15 cellular contexts compared by ENCODE assay signal in genomic region chr19:1122021-1122971, GRCh38. TPM values are rescaled to one million over a fixed set of nuclear protein-coding genes. Genes with fewer than 3 reads are reported as not detected.
A peak's percentile ranks its signal among the peaks of the same experiment; 100 is the strongest.
DNase-seq lines count a peak whose midpoint lies in the region; ATAC-seq and TF ChIP-seq lines count a peak whose summit lies in the region.
"Had no signal": no experiment of that assay in that cellular context is flagged by ENCODE, and none has a peak within 500 bp of the region (broad histone marks: within the 10 kb centered on the region; RNA-seq: fewer than 3 reads in every experiment).

No MANE protein-coding gene starts in this region.

- no peaks in the 10 kb centered on the region for H3K27me3 ChIP-seq in CD4-positive, alpha-beta T cell (ENCODE audit: control insufficient read depth, insufficient read depth, low read length)
- H3K27me3 ChIP-seq in lower lobe of right lung (ENCODE audit: low read depth) = no peaks in the 10 kb centered on the region
- H3K27me3 ChIP-seq: BLaER1, SJSA1 had no signal

- CTCF ChIA-PET in CD4-positive, alpha-beta T cell (lab: Charles Lee) = interaction anchor here (1.7 kb wide), 1 partner anchor 9 kb away, joined by 5 read pairs; no protein-coding TSS in a partner anchor
- CTCF ChIA-PET in activated B cell treated with CpG ODN at 0.5 μM for 24 hours (lab: Charles Lee) = interaction anchor here (2.0 kb wide), 1 partner anchor 9 kb away, joined by 8 read pairs; no protein-coding TSS in a partner anchor

- H3K4me1 Mint-ChIP-seq in activated CD4-positive, alpha-beta T cell treated with anti-CD3 and anti-CD28 coated beads, Interleukin-2, amount 10 ng/mL, durations not matched to agents 24 days and 14 days = peaks cover 3% of the 10 kb centered on the region
- H3K4me1 Mint-ChIP-seq in CD4-positive, alpha-beta T cell (ENCODE audit: low read depth) = no peaks in the 10 kb centered on the region
- peaks cover 4% of the 10 kb centered on the region for H3K4me1 Mint-ChIP-seq in activated B cell treated with CpG ODN at 0.5 μM for 24 hours

- peaks cover 100% of the 10 kb centered on the region for H3K36me3 ChIP-seq in lower lobe of right lung

- H3K27ac ChIP-seq in CD4-positive, alpha-beta T cell (ENCODE audit: low read depth, low read length) = no peak overlapping the region
- H3K27ac ChIP-seq in lower lobe of right lung = no peak overlapping the region
- H3K27ac ChIP-seq: BLaER1, SJSA1 had no signal

- no peak for ATAC-seq in CD4-positive, alpha-beta T cell (ENCODE audit: poor library complexity)
- ATAC-seq in activated B cell treated with CpG ODN at 0.5 μM for 24 hours (ENCODE audit: low read depth) (no peak), lower lobe of right lung (no peak)

- no peak for DNase-seq in activated CD4-positive, alpha-beta T cell treated with anti-CD3 and anti-CD28 coated beads, Interleukin-2, amount 10 ng/mL, durations not matched to agents 24 days and 14 days
- no peak for DNase-seq in activated CD4-positive, alpha-beta T cell treated with anti-CD3 and anti-CD28 coated beads for 4 hours
- no peak for DNase-seq in CD4-positive, alpha-beta T cell
- DNase-seq in activated B cell treated with CpG ODN at 0.5 μM for 24 hours (no peak), lower lobe of right lung (peak; percentile 42), NK-92 (lab: John Stamatoyannopoulos, UW; ENCODE audit: unreplicated experiment) (no peak), GM03348 (ENCODE audit: low spot score) (no peak), NCI-H128 (lab: John Stamatoyannopoulos, UW; ENCODE audit: unreplicated experiment) (no peak)
- DNase-seq: GF-D8, NCI-H1417 treated with DMSO at 0.1 percent for 48 hours, NCI-H2029, NCI-H2171 treated with DMSO at 0.1 percent for 48 hours had no signal

- intact Hi-C loops in activated CD4-positive, alpha-beta T cell treated with anti-CD3 and anti-CD28 coated beads, Interleukin-2, amount 10 ng/mL, durations not matched to agents 24 days and 14 days (cut with micrococcal nuclease) = no loop called here
- intact Hi-C loops in CD4-positive, alpha-beta T cell (cut with DNase I, micrococcal nuclease) = no loop called here
- intact Hi-C loops in activated B cell treated with CpG ODN at 0.5 μM for 24 hours (cut with micrococcal nuclease) (no loop called here), lower lobe of right lung (cut with DNase I) (no loop called here)

- peaks cover 54% of the 10 kb centered on the region for H3K36me3 Mint-ChIP-seq in activated CD4-positive, alpha-beta T cell treated with anti-CD3 and anti-CD28 coated beads, Interleukin-2, amount 10 ng/mL, durations not matched to agents 24 days and 14 days (ENCODE audit: low read depth)
- peaks cover 67% of the 10 kb centered on the region for H3K36me3 Mint-ChIP-seq in CD4-positive, alpha-beta T cell (ENCODE audit: low read depth)
- H3K36me3 Mint-ChIP-seq in activated B cell treated with CpG ODN at 0.5 μM for 24 hours (ENCODE audit: low read depth) = peaks cover 68% of the 10 kb centered on the region

- no peaks in the 10 kb centered on the region for H3K9me3 Mint-ChIP-seq in activated CD4-positive, alpha-beta T cell treated with anti-CD3 and anti-CD28 coated beads, Interleukin-2, amount 10 ng/mL, durations not matched to agents 24 days and 14 days
- H3K9me3 Mint-ChIP-seq in CD4-positive, alpha-beta T cell = no peaks in the 10 kb centered on the region
- H3K9me3 Mint-ChIP-seq in activated B cell treated with CpG ODN at 0.5 μM for 24 hours = no peaks in the 10 kb centered on the region
- H3K9me3 Mint-ChIP-seq: GM23338 had no signal

- no peak for TF ChIP-seq CTCF in CD4-positive, alpha-beta T cell (IDR thresholded peaks at IDR 0.05)
- TF ChIP-seq CTCF in activated B cell treated with CpG ODN at 0.5 μM for 24 hours (IDR thresholded peaks at IDR 0.05) (no peak), lower lobe of right lung (IDR thresholded peaks at IDR 0.05) (no peak)

- no peaks in the 10 kb centered on the region for H3K27me3 Mint-ChIP-seq in activated CD4-positive, alpha-beta T cell treated with anti-CD3 and anti-CD28 coated beads, Interleukin-2, amount 10 ng/mL, durations not matched to agents 24 days and 14 days
- no peaks in the 10 kb centered on the region for H3K27me3 Mint-ChIP-seq in CD4-positive, alpha-beta T cell
- no peaks in the 10 kb centered on the region for H3K27me3 Mint-ChIP-seq in activated B cell treated with CpG ODN at 0.5 μM for 24 hours

- no peaks in the 10 kb centered on the region for H3K9me3 ChIP-seq in CD4-positive, alpha-beta T cell (ENCODE audit: control insufficient read depth, low read length)
- H3K9me3 ChIP-seq in lower lobe of right lung = no peaks in the 10 kb centered on the region
- H3K9me3 ChIP-seq: BLaER1, SJSA1 had no signal

- H3K4me1 ChIP-seq in lower lobe of right lung = peaks cover 14% of the 10 kb centered on the region

- H3K4me3 ChIP-seq in lower lobe of right lung = no peak overlapping the region
- H3K4me3 ChIP-seq: BLaER1, GM23338, SJSA1 had no signal

- POLR2A ChIA-PET in CD4-positive, alpha-beta T cell (lab: Charles Lee) = interaction anchor here (1.0 to 1.4 kb wide), 2 partner anchors 12 to 147 kb away, joined by 3 to 4 read pairs; partner anchors contain the start of gene CIRBP
- POLR2A ChIA-PET in activated B cell treated with CpG ODN at 0.5 μM for 24 hours (lab: Charles Lee) = interaction anchor here (0.6 to 2.5 kb wide), 3 partner anchors 8 to 41 kb away, joined by 3 to 9 read pairs (median 7); no protein-coding TSS in a partner anchor

- H3K27ac Mint-ChIP-seq in activated CD4-positive, alpha-beta T cell treated with anti-CD3 and anti-CD28 coated beads, Interleukin-2, amount 10 ng/mL, durations not matched to agents 24 days and 14 days = peak overlapping the region; percentile 25
- peak overlapping the region; percentile 51 for H3K27ac Mint-ChIP-seq in CD4-positive, alpha-beta T cell
- peak overlapping the region; percentile 12 for H3K27ac Mint-ChIP-seq in activated B cell treated with CpG ODN at 0.5 μM for 24 hours

- no peak overlapping the region for H3K4me3 Mint-ChIP-seq in activated CD4-positive, alpha-beta T cell treated with anti-CD3 and anti-CD28 coated beads, Interleukin-2, amount 10 ng/mL, durations not matched to agents 24 days and 14 days
- no peak overlapping the region for H3K4me3 Mint-ChIP-seq in CD4-positive, alpha-beta T cell
- H3K4me3 Mint-ChIP-seq in activated B cell treated with CpG ODN at 0.5 μM for 24 hours = no peak overlapping the region
- H3K4me3 Mint-ChIP-seq: GM23338 had no signal

RNA-seq across cellular contexts. Expression of gene GPX4, which starts 18.5 kb away (rescaled TPM):
- 225 and 239 TPM in 2 replicates for total RNA-seq in activated CD4-positive, alpha-beta T cell treated with anti-CD3 and anti-CD28 coated beads, Interleukin-2, amount 10 ng/mL, durations not matched to agents 24 days and 14 days
- 100 to 1,000 TPM; 174 to 175 TPM for total RNA-seq in CD4-positive, alpha-beta T cell
- total RNA-seq in activated B cell treated with CpG ODN at 0.5 μM for 24 hours = 213 and 218 TPM in 2 replicates
- total RNA-seq in lower lobe of right lung = 378 TPM

RNA-seq across cellular contexts. Expression of gene POLR2E, which starts 27.1 kb away (rescaled TPM):
- 273 and 274 TPM in 2 replicates for total RNA-seq in activated CD4-positive, alpha-beta T cell treated with anti-CD3 and anti-CD28 coated beads, Interleukin-2, amount 10 ng/mL, durations not matched to agents 24 days and 14 days
- total RNA-seq in CD4-positive, alpha-beta T cell = 10 to 100 TPM; 45.8 to 49.0 TPM
- total RNA-seq in activated B cell treated with CpG ODN at 0.5 μM for 24 hours (173 and 184 TPM in 2 replicates), lower lobe of right lung (158 TPM)

RNA-seq across cellular contexts. Expression of gene SBNO2, which starts 51.8 kb away (rescaled TPM):
- total RNA-seq in activated CD4-positive, alpha-beta T cell treated with anti-CD3 and anti-CD28 coated beads, Interleukin-2, amount 10 ng/mL, durations not matched to agents 24 days and 14 days = 97.1 and 98.9 TPM in 2 replicates
- total RNA-seq in CD4-positive, alpha-beta T cell = 100 to 1,000 TPM; 126 to 137 TPM
- 111 and 127 TPM in 2 replicates for total RNA-seq in activated B cell treated with CpG ODN at 0.5 μM for 24 hours
- total RNA-seq in lower lobe of right lung = 91.6 TPM

RNA-seq across cellular contexts. Expression of gene ARHGAP45, which starts 55.3 kb away (rescaled TPM):
- total RNA-seq in activated CD4-positive, alpha-beta T cell treated with anti-CD3 and anti-CD28 coated beads, Interleukin-2, amount 10 ng/mL, durations not matched to agents 24 days and 14 days = 176 and 183 TPM in 2 replicates
- 100 to 1,000 TPM; 861 to 878 TPM for total RNA-seq in CD4-positive, alpha-beta T cell
- 266 and 312 TPM in 2 replicates for total RNA-seq in activated B cell treated with CpG ODN at 0.5 μM for 24 hours
- total RNA-seq in lower lobe of right lung = 83.5 TPM
